ENCODE assay signal across 2 cellular contexts in the genomic region with DNA sequence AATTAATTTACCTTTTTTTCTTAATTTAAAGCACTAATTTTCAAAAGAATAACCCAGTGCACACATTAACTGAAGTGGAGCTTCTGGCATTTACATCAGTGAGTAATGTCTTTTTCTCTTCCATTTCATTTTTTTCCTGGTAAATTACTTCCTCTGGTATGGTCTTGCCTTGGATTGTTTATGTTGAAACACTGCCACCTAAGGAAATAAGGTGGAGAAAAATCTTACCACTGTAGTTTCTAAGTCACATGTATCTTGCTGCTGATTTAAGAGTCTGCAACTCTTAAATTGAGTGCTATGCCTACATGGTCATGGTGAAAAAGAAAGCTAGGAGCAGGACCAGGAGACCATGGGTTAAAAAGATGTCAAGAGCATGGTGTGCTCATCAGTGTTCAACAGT.
TF ChIP-seq lines count a peak whose summit lies in the region.

No MANE protein-coding gene starts in this region.

TF ChIP-seq in IMR-90, 13 proteins besides CTCF, POLR2A, EP300 and RAD21:
- TF ChIP-seq MAZ (IDR thresholded peaks at IDR 0.05; ENCODE audit: borderline replicate concordance, low read depth, low read length) (no peak), BHLHE40 (IDR thresholded peaks at IDR 0.05; ENCODE audit: low read depth, low read length) (no peak), MAFK (IDR thresholded peaks at IDR 0.05; ENCODE audit: low read depth, low read length) (no peak), CEBPB (IDR thresholded peaks at IDR 0.05; ENCODE audit: low read depth, low read length) (no peak), NFE2L2 (IDR thresholded peaks at IDR 0.05; ENCODE audit: low read depth, low read length) (no peak), RFX5 (IDR thresholded peaks at IDR 0.05; ENCODE audit: low read depth, low read length) (no peak), MXI1 (IDR thresholded peaks at IDR 0.05; ENCODE audit: borderline replicate concordance, low read depth, low read length) (no peak), CHD1 (IDR thresholded peaks at IDR 0.05; ENCODE audit: low read depth, low read length) (no peak)
TF ChIP-seq in IMR-90: peak in this region for 0.

TF ChIP-seq in K562, 482 proteins besides CTCF, POLR2A, EP300 and RAD21:
- TF ChIP-seq, protein P1, sequence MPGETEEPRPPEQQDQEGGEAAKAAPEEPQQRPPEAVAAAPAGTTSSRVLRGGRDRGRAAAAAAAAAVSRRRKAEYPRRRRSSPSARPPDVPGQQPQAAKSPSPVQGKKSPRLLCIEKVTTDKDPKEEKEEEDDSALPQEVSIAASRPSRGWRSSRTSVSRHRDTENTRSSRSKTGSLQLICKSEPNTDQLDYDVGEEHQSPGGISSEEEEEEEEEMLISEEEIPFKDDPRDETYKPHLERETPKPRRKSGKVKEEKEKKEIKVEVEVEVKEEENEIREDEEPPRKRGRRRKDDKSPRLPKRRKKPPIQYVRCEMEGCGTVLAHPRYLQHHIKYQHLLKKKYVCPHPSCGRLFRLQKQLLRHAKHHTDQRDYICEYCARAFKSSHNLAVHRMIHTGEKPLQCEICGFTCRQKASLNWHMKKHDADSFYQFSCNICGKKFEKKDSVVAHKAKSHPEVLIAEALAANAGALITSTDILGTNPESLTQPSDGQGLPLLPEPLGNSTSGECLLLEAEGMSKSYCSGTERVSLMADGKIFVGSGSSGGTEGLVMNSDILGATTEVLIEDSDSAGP (CRISPR knock-in tag; IDR thresholded peaks at IDR 0.05), result no peak
- TF ChIP-seq CEBPG (CRISPR knock-in tag; IDR thresholded peaks at IDR 0.05), result no peak
- peak in 1 of 2 experiments; percentile 35; a peak in 1 of 4 replicates for TF ChIP-seq CEBPG (tag; conservative IDR thresholded peaks at IDR 0.05 in 1 of 2, IDR thresholded peaks at IDR 0.05 in 1 of 2)
- no peak for TF ChIP-seq CREBBP (IDR thresholded peaks at IDR 0.05; ENCODE audit: low read depth, low read length)
